13 cellular contexts compared by ENCODE assay signal in genomic region chr2:180523629-180524340, GRCh38.
A peak's percentile ranks its signal among the peaks of the same experiment; 100 is the strongest.
DNase-seq lines count a peak whose midpoint lies in the region; ATAC-seq and TF ChIP-seq lines count a peak whose summit lies in the region.
"Had no signal": no experiment of that assay in that cellular context is flagged by ENCODE, and none has a peak within 500 bp of the region (broad histone marks: within the 10 kb centered on the region; RNA-seq: fewer than 3 reads in every experiment).

No MANE protein-coding gene starts in this region.

- H3K4me1 Mint-ChIP-seq in GM23338: peaks cover 8% of the 10 kb centered on the region
- H3K4me1 Mint-ChIP-seq in CD4-positive, alpha-beta memory T cell: no peaks in the 10 kb centered on the region

- no peak overlapping the region for H3K4me3 ChIP-seq in fibroblast of pulmonary artery (replicated peaks; ENCODE audit: low read depth, low read length)
- no peak overlapping the region for H3K4me3 ChIP-seq in suprapubic skin
- no peak overlapping the region for H3K4me3 ChIP-seq in GM23338
- H3K4me3 ChIP-seq in CD4-positive, alpha-beta memory T cell (ENCODE audit: low read length in 2 of 2): no peak overlapping the region

- H3K27me3 ChIP-seq in suprapubic skin: no peaks in the 10 kb centered on the region
- H3K27me3 ChIP-seq in GM23338 (ENCODE audit: insufficient read depth): no peaks in the 10 kb centered on the region
- H3K27me3 ChIP-seq in CD4-positive, alpha-beta memory T cell (ENCODE audit: insufficient read depth, low read length): no peaks in the 10 kb centered on the region

- intact Hi-C loops in CD4-positive, alpha-beta memory T cell (cut with micrococcal nuclease): no loop called here

- 61% methylated on average over 6 of the region's 6 CpGs for WGBS in suprapubic skin

- H3K27me3 Mint-ChIP-seq in GM23338 (ENCODE audit: insufficient read depth, low read depth, poor library complexity): no peaks in the 10 kb centered on the region
- H3K27me3 Mint-ChIP-seq in CD4-positive, alpha-beta memory T cell: no peaks in the 10 kb centered on the region
- H3K27me3 Mint-ChIP-seq: natural killer cell treated with Interleukin-12 subunit alpha and Interleukin-12 subunit beta and Interleukin-15 and Interleukin-18, amount 100 ng/mL, for 72 hours had no signal

- H3K27ac Mint-ChIP-seq in GM23338: no peak overlapping the region
- no peak overlapping the region for H3K27ac Mint-ChIP-seq in CD4-positive, alpha-beta memory T cell
- H3K27ac Mint-ChIP-seq: natural killer cell treated with Interleukin-12 subunit alpha and Interleukin-12 subunit beta and Interleukin-15 and Interleukin-18, amount 100 ng/mL, for 72 hours had no signal

- H3K4me3 Mint-ChIP-seq in GM23338: no peak overlapping the region
- no peak overlapping the region for H3K4me3 Mint-ChIP-seq in CD4-positive, alpha-beta memory T cell
- H3K4me3 Mint-ChIP-seq: natural killer cell treated with Interleukin-12 subunit alpha and Interleukin-12 subunit beta and Interleukin-15 and Interleukin-18, amount 100 ng/mL, for 72 hours had no signal

- POLR2A ChIA-PET in CD4-positive, alpha-beta memory T cell (lab: Charles Lee; ENCODE audit: partially characterized antibody): no interaction called here

- H2AFZ ChIP-seq in GM23338: no peak overlapping the region

- CTCF ChIA-PET in CD4-positive, alpha-beta memory T cell (lab: Charles Lee; ENCODE audit: partially characterized antibody): no interaction called here

- no peaks in the 10 kb centered on the region for H3K9me2 ChIP-seq in GM23338 (ENCODE audit: insufficient read depth)

- no peaks in the 10 kb centered on the region for H3K79me2 ChIP-seq in GM23338 (replicated peaks; ENCODE audit: insufficient read depth)

- no peaks in the 10 kb centered on the region for H4K20me1 ChIP-seq in GM23338 (replicated peaks; ENCODE audit: insufficient read depth)

- TF ChIP-seq CTCF in fibroblast of pulmonary artery (IDR thresholded peaks at IDR 0.05; ENCODE audit: low read length, missing control alignments) (no peak), suprapubic skin (IDR thresholded peaks at IDR 0.05) (no peak), GM23338 (conservative IDR thresholded peaks at IDR 0.05; ENCODE audit: low read depth in 2 of 2) (no peak)

- DNase-seq in NCI-H82 (lab: John Stamatoyannopoulos, UW): peak; percentile 10
- no peak for DNase-seq in NCI-H82 treated with DMSO at 0.1 percent for 48 hours (lab: John Stamatoyannopoulos, UW; ENCODE audit: unreplicated experiment)
- DNase-seq in RPMI7951 (ENCODE audit: low read depth): peak; percentile 83
- DNase-seq in fibroblast of pulmonary artery (ENCODE audit: low read depth): peak; percentile 84
- no peak for DNase-seq in suprapubic skin (ENCODE audit: low spot score in 2 of 2)
- no peak for DNase-seq in GM23338 (ENCODE audit: low spot score)
- DNase-seq in GOT3 (lab: John Stamatoyannopoulos, UW): no peak
- DNase-seq in CD4-positive, alpha-beta memory T cell: no peak
- DNase-seq: NCI-H2029; Right ventricle myocardium superior; stimulated activated CD4-positive, alpha-beta T cell treated with anti-CD3 and anti-CD28 coated beads, Interleukin-15, amount 100 ng/mL, for 24 hours; stimulated activated naive CD8-positive, alpha-beta T cell treated with anti-CD3 and anti-CD28 coated beads, Interleukin-15, Interleukin-2, amounts not matched to agents 100 U/mL and 50 U/mL, for 24 hours had no signal

- H3K27ac ChIP-seq in suprapubic skin (peak overlapping the region; percentile 4), GM23338 (ENCODE audit: low read depth) (no peak overlapping the region)
- H3K27ac ChIP-seq in CD4-positive, alpha-beta memory T cell (ENCODE audit: low read depth, low read length): no peak overlapping the region

- no peak for TF ChIP-seq POLR2A in suprapubic skin (IDR thresholded peaks at IDR 0.05)

- no peaks in the 10 kb centered on the region for H3K36me3 ChIP-seq in suprapubic skin
- no peaks in the 10 kb centered on the region for H3K36me3 ChIP-seq in GM23338 (ENCODE audit: insufficient read depth)
- H3K36me3 ChIP-seq in CD4-positive, alpha-beta memory T cell (ENCODE audit: insufficient read depth, low read length): no peaks in the 10 kb centered on the region

- no peak for ATAC-seq in GM23338
- ATAC-seq: natural killer cell treated with Interleukin-12 subunit alpha and Interleukin-12 subunit beta and Interleukin-15 and Interleukin-18, amount 100 ng/mL, for 72 hours; stimulated activated naive CD8-positive, alpha-beta T cell treated with anti-CD3 and anti-CD28 coated beads, Interleukin-15, Interleukin-2, amounts not matched to agents 100 U/mL and 50 U/mL, for 24 hours had no signal

- H3F3A ChIP-seq in GM23338 (replicated peaks; ENCODE audit: low read depth): no peaks in the 10 kb centered on the region

- no peaks in the 10 kb centered on the region for H3K9me3 ChIP-seq in suprapubic skin
- H3K9me3 ChIP-seq in CD4-positive, alpha-beta memory T cell (ENCODE audit: control insufficient read depth in 1 of 2, low read length in 2 of 2): no peaks in the 10 kb centered on the region

- no peak overlapping the region for H3K4me2 ChIP-seq in GM23338

- no peaks in the 10 kb centered on the region for H3K4me1 ChIP-seq in suprapubic skin
- H3K4me1 ChIP-seq in GM23338 (ENCODE audit: insufficient read depth): no peaks in the 10 kb centered on the region
- no peaks in the 10 kb centered on the region for H3K4me1 ChIP-seq in CD4-positive, alpha-beta memory T cell (ENCODE audit: insufficient read depth, low read length)

- peaks cover 7% of the 10 kb centered on the region; the same call in 2 of the 3 replicates for H3K9me3 Mint-ChIP-seq in GM23338
- peaks cover 0 to 2% (median 0%) of the 10 kb centered on the region in 8 donors for H3K9me3 Mint-ChIP-seq in CD4-positive, alpha-beta memory T cell

- no peaks in the 10 kb centered on the region for H3K36me3 Mint-ChIP-seq in GM23338 (ENCODE audit: low read depth)
- H3K36me3 Mint-ChIP-seq in CD4-positive, alpha-beta memory T cell: no peaks in the 10 kb centered on the region
- H3K36me3 Mint-ChIP-seq: natural killer cell treated with Interleukin-12 subunit alpha and Interleukin-12 subunit beta and Interleukin-15 and Interleukin-18, amount 100 ng/mL, for 72 hours had no signal

- no peak for TF ChIP-seq EP300 in suprapubic skin (IDR thresholded peaks at IDR 0.05)

TF ChIP-seq in GM23338, 12 proteins besides CTCF, POLR2A, EP300 and RAD21 (continues in another document):
- no peak for TF ChIP-seq CREB1 (CRISPR knock-in tag; IDR thresholded peaks at IDR 0.05; ENCODE audit: low read depth)
- no peak for TF ChIP-seq ZNF331 (CRISPR knock-in tag; IDR thresholded peaks at IDR 0.05; ENCODE audit: low read depth)
- TF ChIP-seq REST (IDR thresholded peaks at IDR 0.05; ENCODE audit: unreplicated experiment): no peak
- TF ChIP-seq ZNF114 (CRISPR knock-in tag; IDR thresholded peaks at IDR 0.05): no peak
- TF ChIP-seq EZH2phosphoT487 (IDR thresholded peaks at IDR 0.05; ENCODE audit: unreplicated experiment): no peak
- no peak for TF ChIP-seq ETS1 (IDR thresholded peaks at IDR 0.05)
- no peak for TF ChIP-seq NANOG (IDR thresholded peaks at IDR 0.05; ENCODE audit: borderline replicate concordance)
- TF ChIP-seq JUNB (IDR thresholded peaks at IDR 0.05; ENCODE audit: unreplicated experiment): no peak
- TF ChIP-seq POLR2AphosphoS5 (IDR thresholded peaks at IDR 0.05; ENCODE audit: low read depth): no peak
- TF ChIP-seq EZH2 (IDR thresholded peaks at IDR 0.05; ENCODE audit: low read depth, unreplicated experiment): no peak

Comparison
In these comparisons a context has a peak if more than half of its experiments do, and no peak if none do; other contexts are left out.
1. DNase-seq: peak in NCI-H82 (single experiment), RPMI7951 (single experiment) and fibroblast of pulmonary artery (single experiment); none in NCI-H82 treated with DMSO at 0.1 percent for 48 hours (single experiment), suprapubic skin (0 of 2), GM23338 (single experiment), GOT3 (single experiment) and CD4-positive, alpha-beta memory T cell (0 of 5).